ENCODE assay signal across 29 cellular contexts in the genomic region with DNA sequence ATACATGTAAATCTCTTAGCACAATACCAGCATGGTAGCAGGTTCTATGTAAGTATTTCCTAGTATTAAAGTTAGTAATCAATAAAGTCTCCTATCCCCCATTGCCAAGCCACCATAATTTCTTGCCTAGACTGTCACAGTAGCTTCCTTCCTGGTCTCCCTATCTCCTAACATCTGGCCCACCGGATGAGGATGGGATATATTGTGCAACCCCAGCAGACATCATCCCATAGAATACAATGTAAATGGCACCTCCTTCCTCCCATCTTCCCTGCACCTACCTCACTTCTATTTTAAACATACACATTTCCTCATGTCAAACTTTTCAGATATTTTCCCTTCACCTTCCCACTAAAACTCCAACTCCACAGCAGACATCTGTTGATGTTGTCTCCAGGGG.
"Had no signal": no experiment of that assay in that cellular context is flagged by ENCODE, and none has a peak within 500 bp of the region (broad histone marks: within the 10 kb centered on the region; RNA-seq: fewer than 3 reads in every experiment).

No MANE protein-coding gene starts in this region.

- DNase-seq: activated CD4-positive, alpha-beta T cell treated with anti-CD3 and anti-CD28 coated beads, Interleukin-2, amount 10 ng/mL, durations not matched to agents 24 days and 14 days; activated CD4-positive, alpha-beta T cell treated with anti-CD3 and anti-CD28 coated beads, Interleukin-2, amount 50 U/mL, for 4 hours; activated CD8-positive, alpha-beta T cell treated with anti-CD3 and anti-CD28 coated beads for 36 hours; activated effector memory CD4-positive, alpha-beta T cell treated with anti-CD3 and anti-CD28 coated beads, Interleukin-2, amount 50 U/mL, for 16 hours; activated naive CD4-positive, alpha-beta T cell; activated naive CD4-positive, alpha-beta T cell treated with anti-CD3 and anti-CD28 coated beads, Interleukin-2, amount 50 U/mL, for 16 hours; activated naive CD8-positive, alpha-beta T cell treated with anti-CD3 and anti-CD28 coated beads for 36 hours; activated T-cell treated with anti-CD3 and anti-CD28 coated beads, Interleukin-2, amount 50 U/mL, for 1 hour; activated T-cell treated with anti-CD3 and anti-CD28 coated beads, Interleukin-2, amount 50 U/mL, for 72 hours; amniotic stem cell; aorta; brain microvascular endothelial cell; central memory CD4-positive, alpha-beta T cell; MV-4-11; NCI-H1092; NCI-H1436 treated with DMSO at 0.1 percent for 48 hours; NCI-H1694 treated with DMSO at 0.1 percent for 48 hours; NCI-H2029; NCI-H345; NCI-H524 treated with DMSO at 0.1 percent for 48 hours; NK-92 treated with Interleukin-12 subunit alpha and Interleukin-12 subunit beta, amount 100 ng/mL, for 24 hours; PC-3; Peyer's patch; RPMI8226; SHP77 treated with DMSO at 0.1 percent for 48 hours; SK-N-SH had no signal

- H3K4me3 Mint-ChIP-seq: activated CD4-positive, alpha-beta T cell treated with anti-CD3 and anti-CD28 coated beads, Interleukin-2, amount 10 ng/mL, durations not matched to agents 24 days and 14 days; activated CD8-positive, alpha-beta T cell treated with anti-CD3 and anti-CD28 coated beads for 36 hours; activated naive CD8-positive, alpha-beta T cell treated with anti-CD3 and anti-CD28 coated beads for 36 hours; activated T-cell treated with anti-CD3 and anti-CD28 coated beads, Interleukin-2, amount 50 U/mL, for 72 hours; activated T-helper 17 cell treated with anti-CD3 and anti-CD28 coated beads, Interleukin-2, amount 50 U/mL, for 72 hours; T-helper 1 cell treated with Interleukin-12 subunit alpha and Interleukin-12 subunit beta and Interleukin-4 antibody, amounts not matched to agents 30 μg/mL and 1 μg/mL, for 36 hours; T-helper 2 cell treated with Interferon-gamma antibody and Interleukin-4, amounts not matched to agents 5 μg/mL and 100 μg/mL, for 36 hours had no signal

- H3K9me3 Mint-ChIP-seq: activated CD4-positive, alpha-beta T cell treated with anti-CD3 and anti-CD28 coated beads, Interleukin-2, amount 10 ng/mL, durations not matched to agents 24 days and 14 days; activated CD8-positive, alpha-beta T cell treated with anti-CD3 and anti-CD28 coated beads for 36 hours; activated naive CD8-positive, alpha-beta T cell treated with anti-CD3 and anti-CD28 coated beads for 36 hours; activated T-cell treated with anti-CD3 and anti-CD28 coated beads, Interleukin-2, amount 50 U/mL, for 72 hours; activated T-helper 17 cell treated with anti-CD3 and anti-CD28 coated beads, Interleukin-2, amount 50 U/mL, for 72 hours; T-helper 1 cell treated with Interleukin-12 subunit alpha and Interleukin-12 subunit beta and Interleukin-4 antibody, amounts not matched to agents 30 μg/mL and 1 μg/mL, for 36 hours; T-helper 2 cell treated with Interferon-gamma antibody and Interleukin-4, amounts not matched to agents 5 μg/mL and 100 μg/mL, for 36 hours had no signal

- ATAC-seq: activated CD8-positive, alpha-beta T cell treated with anti-CD3 and anti-CD28 coated beads for 36 hours; PC-3 had no signal

- H3K27ac Mint-ChIP-seq: activated CD4-positive, alpha-beta T cell treated with anti-CD3 and anti-CD28 coated beads, Interleukin-2, amount 10 ng/mL, durations not matched to agents 24 days and 14 days; activated CD8-positive, alpha-beta T cell treated with anti-CD3 and anti-CD28 coated beads for 36 hours; activated naive CD8-positive, alpha-beta T cell treated with anti-CD3 and anti-CD28 coated beads for 36 hours; activated T-cell treated with anti-CD3 and anti-CD28 coated beads, Interleukin-2, amount 50 U/mL, for 72 hours; T-helper 1 cell treated with Interleukin-12 subunit alpha and Interleukin-12 subunit beta and Interleukin-4 antibody, amounts not matched to agents 30 μg/mL and 1 μg/mL, for 36 hours; T-helper 2 cell treated with Interferon-gamma antibody and Interleukin-4, amounts not matched to agents 5 μg/mL and 100 μg/mL, for 36 hours had no signal

- H3K27me3 Mint-ChIP-seq: activated CD4-positive, alpha-beta T cell treated with anti-CD3 and anti-CD28 coated beads, Interleukin-2, amount 10 ng/mL, durations not matched to agents 24 days and 14 days; activated CD8-positive, alpha-beta T cell treated with anti-CD3 and anti-CD28 coated beads for 36 hours; activated naive CD8-positive, alpha-beta T cell treated with anti-CD3 and anti-CD28 coated beads for 36 hours; activated T-helper 17 cell treated with anti-CD3 and anti-CD28 coated beads, Interleukin-2, amount 50 U/mL, for 72 hours had no signal
